ENCODE assay signal across 4 cellular contexts in genomic region chrX:48819394-48819793, GRCh38. TPM values are rescaled to one million over a fixed set of nuclear protein-coding genes. Genes with fewer than 3 reads are reported as not detected.
"Had no signal": no experiment of that assay in that cellular context is flagged by ENCODE, and none has a peak within 500 bp of the region (broad histone marks: within the 10 kb centered on the region; RNA-seq: fewer than 3 reads in every experiment).

No MANE protein-coding gene starts in this region.

RNA-seq across cellular contexts. Expression of gene ERAS, which starts 6.9 kb away (rescaled TPM):
- total RNA-seq: LHCN-M2, M059J, MCF 10A had no signal

RNA-seq across cellular contexts. Expression of gene GATA1, which starts 33.0 kb away (rescaled TPM):
- total RNA-seq: LHCN-M2, M059J, MCF 10A, NCI-H460 had no signal

RNA-seq across cellular contexts. Expression of gene GLOD5, which starts 57.8 kb away (rescaled TPM):
- total RNA-seq: LHCN-M2, M059J, MCF 10A, NCI-H460 had no signal
